Comparison of ENCODE assay signal across 9 cellular contexts in genomic region chr7:116582806-116583444, GRCh38. TPM values are rescaled to one million over a fixed set of nuclear protein-coding genes. Genes with fewer than 3 reads are reported as not detected.
A peak's percentile ranks its signal among the peaks of the same experiment; 100 is the strongest.
DNase-seq lines count a peak whose midpoint lies in the region; ATAC-seq and TF ChIP-seq lines count a peak whose summit lies in the region.
"Had no signal": no experiment of that assay in that cellular context is flagged by ENCODE, and none has a peak within 500 bp of the region (broad histone marks: within the 10 kb centered on the region; RNA-seq: fewer than 3 reads in every experiment).

No MANE protein-coding gene starts in this region.

- no peaks in the 10 kb centered on the region for H3K27me3 Mint-ChIP-seq in IgD-negative memory B cell

- H3K27me3 ChIP-seq in subcutaneous abdominal adipose tissue (ENCODE audit: control insufficient read depth in 5 of 5, insufficient read depth in 4 of 5, low read length in 5 of 5) (no peaks in the 10 kb centered on the region), spleen (replicated peaks in 1 of 7) (no peaks in the 10 kb centered on the region)
- H3K27me3 ChIP-seq: Peyer's patch had no signal

- H3K4me3 Mint-ChIP-seq in IgD-negative memory B cell, result peak overlapping the region; percentile 57 to 88 (median 66)

- no peak for TF ChIP-seq POLR2A in spleen (IDR thresholded peaks at IDR 0.05)
- no peak for TF ChIP-seq POLR2A in GM18505 (IDR thresholded peaks at IDR 0.05; ENCODE audit: borderline replicate concordance, extremely low read depth, insufficient read depth, insufficient read length)

- peak overlapping the region in 1 of 5 donors; percentile 63 for H3K9ac ChIP-seq in subcutaneous abdominal adipose tissue (ENCODE audit: low read length in 5 of 5)

- intact Hi-C loops in spleen (cut with DNase I; ENCODE audit: low total_unique reads), result loop anchor here (10.0 kb wide), 2 partner anchors 58 to 408 kb away; partner anchors contain the start of gene CAV1

- H3K27ac Mint-ChIP-seq in IgD-negative memory B cell, result peak overlapping the region in 1 of 3 donors; percentile 91

- H3K36me3 ChIP-seq in subcutaneous abdominal adipose tissue (ENCODE audit: control insufficient read depth in 5 of 5, insufficient read depth in 5 of 5, low read length in 5 of 5) (no peaks in the 10 kb centered on the region), spleen (no peaks in the 10 kb centered on the region)
- H3K36me3 ChIP-seq: Peyer's patch had no signal

- H3K27ac ChIP-seq in subcutaneous abdominal adipose tissue (ENCODE audit: low read depth, low read length) (peak overlapping the region; percentile 82), spleen (peak overlapping the region in 4 of 8 donors; percentile 16 to 49 (median 36))

- peaks cover 12 to 13% (median 12%) of the 10 kb centered on the region in 3 donors for H3K4me1 Mint-ChIP-seq in IgD-negative memory B cell

- peak overlapping the region in 4 of 5 donors; percentile 1 to 40 (median 17) for H3K4me3 ChIP-seq in subcutaneous abdominal adipose tissue (ENCODE audit: low read depth in 1 of 5, low read length in 5 of 5)
- no peak overlapping the region for H3K4me3 ChIP-seq in spleen
- H3K4me3 ChIP-seq: Peyer's patch had no signal

- no peaks in the 10 kb centered on the region for H3K9me3 Mint-ChIP-seq in IgD-negative memory B cell

- ATAC-seq in activated CD4-positive, CD25-positive, alpha-beta regulatory T cell treated with anti-CD3 and anti-CD28 coated beads, Interleukin-2, amount 50 U/mL, for 24 hours, result peak; percentile 57 to 63
- no peak for ATAC-seq in GM18505 (IDR thresholded peaks at IDR 0.05; ENCODE audit: unreplicated experiment)

- no peak for TF ChIP-seq CTCF in spleen (IDR thresholded peaks at IDR 0.05 in 8 of 11, conservative IDR thresholded peaks at IDR 0.05 in 3 of 11)

- no peak for DNase-seq in activated CD4-positive, CD25-positive, alpha-beta regulatory T cell treated with anti-CD3 and anti-CD28 coated beads, Interleukin-2, amount 50 U/mL, for 72 hours
- peak; percentile 95 for DNase-seq in fibroblast of peridontal ligament (ENCODE audit: extremely low read depth)
- DNase-seq in spleen, result no peak
- no peak for DNase-seq in NCI-H1930 (lab: John Stamatoyannopoulos, UW)
- DNase-seq: Peyer's patch had no signal

- peaks cover 1% of the 10 kb centered on the region for H3K36me3 Mint-ChIP-seq in IgD-negative memory B cell

- H3K4me1 ChIP-seq in subcutaneous abdominal adipose tissue (ENCODE audit: control insufficient read depth in 5 of 5, insufficient read depth in 5 of 5, low read length in 5 of 5), result peaks cover 9 to 29% (median 21%) of the 10 kb centered on the region in 5 donors
- H3K4me1 ChIP-seq in spleen, result peaks cover under 1 to 33% (median 11%) of the 10 kb centered on the region in 6 donors

- H3K9me3 ChIP-seq in subcutaneous abdominal adipose tissue (ENCODE audit: control insufficient read depth in 5 of 5, low read length in 5 of 5), result no peaks in the 10 kb centered on the region
- H3K9me3 ChIP-seq in spleen, result no peaks in the 10 kb centered on the region
- H3K9me3 ChIP-seq: Peyer's patch had no signal

- WGBS in spleen, 5 donors, result 65 to 82% (median 65%) methylated on average over 5 of the region's 5 CpGs

RNA-seq across cellular contexts. Expression of gene CAV1, which starts 58.1 kb away (rescaled TPM):
- polyA plus RNA-seq in IgD-negative memory B cell, result 2.3 TPM
- 100 to 1,000 TPM in 6 of 7 donors, 10 to 100 TPM in 1; 75.4 to 404 (median 241) TPM for total RNA-seq in spleen
- 100 to 1,000 TPM in 1 of 3 donors, 10 to 100 TPM in 2; 26.8 to 124 (median 28.0) TPM for polyA plus RNA-seq in spleen

Comparison
In these comparisons a context has a peak if more than half of its experiments do, and no peak if none do; other contexts are left out.
1. H3K4me3 ChIP-seq: peak in subcutaneous abdominal adipose tissue (4 of 5); none in spleen (0 of 8).